In genomic region chr21:45290948-45291612, GRCh38 we compare ENCODE assay signal across 11 cellular contexts. TPM values are rescaled to one million over a fixed set of nuclear protein-coding genes. Genes with fewer than 3 reads are reported as not detected.
A peak's percentile ranks its signal among the peaks of the same experiment; 100 is the strongest.
DNase-seq lines count a peak whose midpoint lies in the region; ATAC-seq and TF ChIP-seq lines count a peak whose summit lies in the region.
"Had no signal": no experiment of that assay in that cellular context is flagged by ENCODE, and none has a peak within 500 bp of the region (broad histone marks: within the 10 kb centered on the region; RNA-seq: fewer than 3 reads in every experiment).

No MANE protein-coding gene starts in this region.

- WGBS in heart right ventricle, 2 donors, result 54 to 55% methylated on average over 14 of the region's 14 CpGs
- 58% methylated on average over 14 of the region's 14 CpGs for WGBS in mammary epithelial cell (ENCODE audit: low coverage, missing lambda C conversion rate)

- H3K4me1 ChIP-seq in right atrium auricular region (peaks cover 3 to 65% of the 10 kb centered on the region in 2 donors), heart right ventricle (peaks cover 34 to 71% (median 57%) of the 10 kb centered on the region in 9 donors), mammary epithelial cell (ENCODE audit: insufficient read depth, low read length) (peaks cover 16% of the 10 kb centered on the region)

- peak overlapping the region in 1 of 2 donors; percentile 88 for H3K27ac ChIP-seq in right atrium auricular region
- H3K27ac ChIP-seq in heart right ventricle, result peak overlapping the region in 1 of 10 donors; percentile 5
- H3K27ac ChIP-seq in mammary epithelial cell (ENCODE audit: insufficient read depth, low read depth, low read length), result no peak overlapping the region

- DNase-seq in right atrium auricular region (ENCODE audit: low spot score), result peak; percentile 75
- DNase-seq in heart right ventricle, result no peak
- peak; percentile 12 for DNase-seq in mammary epithelial cell
- peak; percentile 31 for DNase-seq in mucosa of gallbladder (ENCODE audit: low spot score)
- DNase-seq in KG1 (lab: John Stamatoyannopoulos, UW), result no peak
- DNase-seq in NCI-H1694 treated with DMSO at 0.1 percent for 48 hours (lab: John Stamatoyannopoulos, UW), result no peak
- no peak for DNase-seq in activated gamma-delta T cell (lab: John Stamatoyannopoulos, UW)
- DNase-seq: GF-D8 had no signal

- H3K36me3 ChIP-seq in right atrium auricular region (peaks cover under 1% of the 10 kb centered on the region), heart right ventricle (peaks cover 0 to 1% (median 0%) of the 10 kb centered on the region in 9 donors), mammary epithelial cell (ENCODE audit: insufficient read depth, low read length) (no peaks in the 10 kb centered on the region)

- H4K20me1 ChIP-seq in mammary epithelial cell (ENCODE audit: insufficient read depth, low read length), result no peaks in the 10 kb centered on the region

- H3K9me3 ChIP-seq in right atrium auricular region (no peaks in the 10 kb centered on the region), heart right ventricle (no peaks in the 10 kb centered on the region), mammary epithelial cell (replicated peaks; ENCODE audit: insufficient read depth, low read length) (no peaks in the 10 kb centered on the region)

- ATAC-seq in heart right ventricle (no peak), HG02759 (IDR thresholded peaks at IDR 0.05; ENCODE audit: unreplicated experiment) (no peak)
- ATAC-seq: GM23338 had no signal

- H3K27me3 ChIP-seq in right atrium auricular region (no peaks in the 10 kb centered on the region), heart right ventricle (no peaks in the 10 kb centered on the region), mammary epithelial cell (ENCODE audit: insufficient read depth, low read length) (no peaks in the 10 kb centered on the region)

- H3K4me3 ChIP-seq in right atrium auricular region, result no peak overlapping the region
- no peak overlapping the region for H3K4me3 ChIP-seq in heart right ventricle
- H3K4me3 ChIP-seq in mammary epithelial cell (replicated peaks in 1 of 3; ENCODE audit: insufficient read depth in 1 of 3, low read depth in 2 of 3, low read length in 3 of 3), result no peak overlapping the region
- H3K4me3 ChIP-seq: GM23338, SK-N-MC had no signal

- dilution Hi-C loops in mammary epithelial cell (cut with HindIII; ENCODE audit: low sequenced_read_pairs), result no loop called here

- no peak overlapping the region for H3K4me2 ChIP-seq in mammary epithelial cell (ENCODE audit: insufficient read depth, low read depth, low read length)
- H3K4me2 ChIP-seq: GM23338 had no signal

- no peak overlapping the region for H3K9ac ChIP-seq in mammary epithelial cell (ENCODE audit: insufficient read depth, low read length)

- peaks cover 9% of the 10 kb centered on the region for H3K79me2 ChIP-seq in mammary epithelial cell (ENCODE audit: insufficient read depth, low read length)

- in situ Hi-C loops in mammary epithelial cell (cut with MboI; ENCODE audit: low sequenced_read_pairs in 2 of 2), result loop anchor here (10.0 kb wide), 2 partner anchors 154 to 174 kb away; no protein-coding TSS in a partner anchor

- no peak overlapping the region for H2AFZ ChIP-seq in mammary epithelial cell (ENCODE audit: low read depth, low read length)
- H2AFZ ChIP-seq: GM23338 had no signal

- no peak for TF ChIP-seq CTCF in right atrium auricular region (IDR thresholded peaks at IDR 0.05)
- no peak for TF ChIP-seq CTCF in heart right ventricle (IDR thresholded peaks at IDR 0.05)
- TF ChIP-seq CTCF in mammary epithelial cell (conservative IDR thresholded peaks at IDR 0.05 in 1 of 2, IDR thresholded peaks at IDR 0.05 in 1 of 2; ENCODE audit: extremely low read depth in 1 of 2, insufficient read depth in 1 of 2, low read depth in 1 of 2, low read length in 2 of 2), result no peak

- intact Hi-C loops in heart right ventricle (cut with DNase I), result loop anchor here in 4 of 10 donors (2.0 to 10.0 kb wide), 5 partner anchors 146 to 531 kb away; no protein-coding TSS in a partner anchor
- intact Hi-C loops in mammary epithelial cell (cut with micrococcal nuclease), result loop anchor here (10.0 kb wide), 1 partner anchor 94 kb away; no protein-coding TSS in a partner anchor

- BruUV-seq in mammary epithelial cell (replicated peaks; lab: Mats Ljungman, UMichigan), result no TSS peak

- CTCF ChIA-PET in mammary epithelial cell (lab: Charles Lee; ENCODE audit: low non-redundant PET), result no interaction called here

RNA-seq across cellular contexts. Expression of gene POFUT2, which starts 3.4 kb away (rescaled TPM):
- total RNA-seq in right atrium auricular region (10 to 100 TPM in 1 of 2 donors, 1 to 10 TPM in 1; 5.8 to 12.0 TPM), heart right ventricle (10 to 100 TPM; 12.7 to 20.4 (median 16.3) TPM), mammary epithelial cell (10 to 100 TPM; 19.3 to 25.0 TPM), mucosa of gallbladder (42.7 TPM)
- polyA plus RNA-seq in heart right ventricle (10 to 100 TPM; 18.9 to 20.6 TPM), mammary epithelial cell (14.1 TPM)
- polyA minus RNA-seq in mammary epithelial cell, result 9.7 TPM

Comparison
In these comparisons a context has a peak if more than half of its experiments do, and no peak if none do; other contexts are left out.
1. DNase-seq: peak in right atrium auricular region (single experiment), mammary epithelial cell (single experiment) and mucosa of gallbladder (single experiment); none in heart right ventricle (0 of 2), KG1 (single experiment), NCI-H1694 treated with DMSO at 0.1 percent for 48 hours (single experiment) and activated gamma-delta T cell (single experiment).